Comparison of ENCODE assay signal across 15 cellular contexts in genomic region chr20:4817230-4817671, GRCh38. TPM values are rescaled to one million over a fixed set of nuclear protein-coding genes. Genes with fewer than 3 reads are reported as not detected.
DNase-seq lines count a peak whose midpoint lies in the region; ATAC-seq and TF ChIP-seq lines count a peak whose summit lies in the region.
"Had no signal": no experiment of that assay in that cellular context is flagged by ENCODE, and none has a peak within 500 bp of the region (broad histone marks: within the 10 kb centered on the region; RNA-seq: fewer than 3 reads in every experiment).

No MANE protein-coding gene starts in this region.

- peak overlapping the region; percentile 0 for H3K27ac ChIP-seq in CD4-positive, alpha-beta memory T cell (ENCODE audit: low read depth, low read length)
- H3K27ac ChIP-seq in RWPE1, result no peak overlapping the region
- H3K27ac ChIP-seq: SJCRH30 had no signal

- H3K9me3 ChIP-seq in CD4-positive, alpha-beta memory T cell (ENCODE audit: control insufficient read depth in 1 of 2, low read length in 2 of 2), result no peaks in the 10 kb centered on the region
- H3K9me3 ChIP-seq: SJCRH30 had no signal

- POLR2A ChIA-PET in CD4-positive, alpha-beta memory T cell (lab: Charles Lee; ENCODE audit: partially characterized antibody), result no interaction called here
- POLR2A ChIA-PET in RWPE1 (lab: Yijun Ruan, JAX; ENCODE audit: low non-redundant PET), result no interaction called here

- ATAC-seq in GM18868 (IDR thresholded peaks at IDR 0.05; ENCODE audit: unreplicated experiment), result no peak
- no peak for ATAC-seq in HG02981 (IDR thresholded peaks at IDR 0.05; ENCODE audit: unreplicated experiment)
- ATAC-seq: activated CD4-positive, CD25-positive, alpha-beta regulatory T cell treated with anti-CD3 and anti-CD28 coated beads, Interleukin-2, amount 50 U/mL, for 24 hours; GM12878; sciatic nerve had no signal

- peaks cover 65 to 84% (median 76%) of the 10 kb centered on the region in 4 donors for H3K4me1 Mint-ChIP-seq in CD4-positive, alpha-beta memory T cell

- peaks cover 9% of the 10 kb centered on the region for H3K36me3 ChIP-seq in CD4-positive, alpha-beta memory T cell (ENCODE audit: insufficient read depth, low read length)
- H3K36me3 ChIP-seq: SJCRH30 had no signal

- intact Hi-C loops in CD4-positive, alpha-beta memory T cell (cut with micrococcal nuclease), result no loop called here
- intact Hi-C loops in head of caudate nucleus (cut with DNase I), result no loop called here

- H3K4me1 ChIP-seq in CD4-positive, alpha-beta memory T cell (ENCODE audit: insufficient read depth, low read length), result peaks cover 86% of the 10 kb centered on the region
- H3K4me1 ChIP-seq: SJCRH30 had no signal

- H3K9me3 Mint-ChIP-seq in CD4-positive, alpha-beta memory T cell, result no peaks in the 10 kb centered on the region

- H3K27me3 Mint-ChIP-seq in CD4-positive, alpha-beta memory T cell, result no peaks in the 10 kb centered on the region

- peaks cover 23 to 55% of the 10 kb centered on the region in 2 donors for H3K36me3 Mint-ChIP-seq in CD4-positive, alpha-beta memory T cell

- CTCF ChIA-PET in CD4-positive, alpha-beta memory T cell (lab: Charles Lee; ENCODE audit: partially characterized antibody), result interaction anchor here (1.8 kb wide), 1 partner anchor 21 kb away, joined by 4 read pairs; no protein-coding TSS in a partner anchor
- CTCF ChIA-PET in RWPE1 (lab: Yijun Ruan, JAX), result no interaction called here

- peak overlapping the region; percentile 55 to 100 (median 77) for H3K27ac Mint-ChIP-seq in CD4-positive, alpha-beta memory T cell

- no peak overlapping the region for H3K4me3 ChIP-seq in CD4-positive, alpha-beta memory T cell (ENCODE audit: low read length in 2 of 2)
- H3K4me3 ChIP-seq: GM12878, SJCRH30 had no signal

- no peak for TF ChIP-seq CTCF in RWPE1 (conservative IDR thresholded peaks at IDR 0.05; ENCODE audit: low read depth)

- peak; percentile 31 for DNase-seq in A172 (ENCODE audit: low spot score)
- no peak for DNase-seq in CD4-positive, alpha-beta memory T cell
- peak; percentile 44 for DNase-seq in RWPE1 (ENCODE audit: low spot score)
- peak; percentile 52 for DNase-seq in fibroblast of peridontal ligament (ENCODE audit: extremely low read depth)
- DNase-seq in G401 (ENCODE audit: low spot score), result no peak
- no peak for DNase-seq in head of caudate nucleus
- DNase-seq: cortex of kidney, hippocampal formation, MM.1S, SJCRH30 had no signal

- in situ Hi-C loops in G401 (cut with HindIII; ENCODE audit: low sequenced_read_pairs), result no loop called here

- H3K27me3 ChIP-seq in CD4-positive, alpha-beta memory T cell (ENCODE audit: insufficient read depth, low read length), result no peaks in the 10 kb centered on the region

- peak overlapping the region in 2 of 8 donors; percentile 44 to 46 for H3K4me3 Mint-ChIP-seq in CD4-positive, alpha-beta memory T cell

RNA-seq across cellular contexts. Expression of gene RASSF2, which starts 6.2 kb away (rescaled TPM):
- total RNA-seq in A172 (2014; rRNA removed; shearing (Covaris generic)), result 17.0 and 17.5 TPM in 2 replicates
- total RNA-seq in CD4-positive, alpha-beta memory T cell, result 10 to 100 TPM; 33.9 to 37.1 TPM
- polyA plus RNA-seq in CD4-positive, alpha-beta memory T cell, result 10 to 100 TPM; 35.2 to 46.0 TPM
- total RNA-seq in G401 (2014; rRNA removed; shearing (Covaris generic)), result 1.7 and 3.4 TPM in 2 replicates

Comparison
In these comparisons a context has a peak if more than half of its experiments do, and no peak if none do; other contexts are left out.
1. DNase-seq: peak in A172 (single experiment), RWPE1 (single experiment) and fibroblast of peridontal ligament (single experiment); none in CD4-positive, alpha-beta memory T cell (0 of 5), G401 (single experiment) and head of caudate nucleus (0 of 42).